Comparison of ENCODE assay signal across 8 cellular contexts in the genomic region with DNA sequence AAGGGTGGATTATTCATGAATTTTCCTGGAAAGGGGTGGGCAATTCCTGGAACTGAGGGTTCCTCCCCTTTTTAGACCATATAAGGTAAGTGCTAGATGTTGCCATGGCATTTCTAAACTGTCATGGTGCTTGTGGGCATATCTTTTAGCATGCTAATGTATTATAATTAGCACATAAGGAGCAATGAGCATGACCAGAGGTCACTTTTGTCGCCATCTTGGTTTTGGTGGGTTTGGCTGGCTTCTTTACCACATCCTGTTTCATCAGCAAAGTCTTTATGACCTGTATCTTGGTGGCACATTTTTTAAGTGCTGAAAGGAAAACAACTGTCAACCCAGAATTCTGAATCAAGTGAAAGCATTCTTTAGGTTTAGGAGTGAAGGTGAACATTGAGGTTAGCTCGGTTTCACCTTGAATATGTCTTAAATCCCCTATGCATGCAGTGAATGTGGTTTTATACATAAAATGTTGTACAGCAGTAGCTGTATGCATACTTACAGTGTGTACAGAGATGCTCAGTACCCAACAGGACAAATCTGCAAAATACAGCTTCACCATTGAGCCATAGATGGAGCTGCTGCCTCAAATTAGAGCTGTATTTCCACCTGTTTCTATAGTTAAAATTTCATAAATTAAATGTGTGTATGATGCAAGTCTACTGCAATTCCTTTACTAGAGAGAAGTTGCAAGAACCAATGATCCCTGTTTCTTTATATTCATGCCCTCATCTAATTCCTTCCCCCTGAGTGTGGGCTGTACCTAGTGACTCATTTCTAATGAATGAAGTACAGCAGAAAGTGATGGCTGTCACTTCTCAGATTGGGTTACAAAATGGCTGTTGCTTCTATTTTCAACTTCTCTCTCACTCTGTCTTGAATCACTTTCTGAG. TPM values are rescaled to one million over a fixed set of nuclear protein-coding genes. Genes with fewer than 3 reads are reported as not detected.
DNase-seq lines count a peak whose midpoint lies in the region; ATAC-seq and TF ChIP-seq lines count a peak whose summit lies in the region.

No MANE protein-coding gene starts in this region.

- H3K27ac ChIP-seq in neutrophil, result peak overlapping the region; percentile 33
- H3K27ac ChIP-seq in spleen, result no peak overlapping the region

- 56 to 72% (median 64%) methylated on average over 2 of the region's 2 CpGs for WGBS in spleen, 5 donors

- intact Hi-C loops in spleen (cut with DNase I; ENCODE audit: low total_unique reads), result no loop called here

- in situ Hi-C loops in astrocyte of the spinal cord (cut with HindIII; ENCODE audit: low sequenced_read_pairs), result no loop called here

- H3K4me1 ChIP-seq in neutrophil (ENCODE audit: control insufficient read depth in 1 of 2, insufficient read depth in 1 of 2, low read depth in 1 of 2, low read length in 1 of 2), result peaks cover 16% of the 10 kb centered on the region in 2 experiments
- H3K4me1 ChIP-seq in spleen, result peaks cover 0 to 7% (median 2%) of the 10 kb centered on the region in 6 donors

- TF ChIP-seq CTCF in NB4 (IDR thresholded peaks at IDR 0.05; ENCODE audit: low read depth, low read length) (no peak), astrocyte of the spinal cord (IDR thresholded peaks at IDR 0.05; ENCODE audit: low read depth, low read length) (peak; percentile 33), neutrophil (IDR thresholded peaks at IDR 0.05) (no peak), spleen (IDR thresholded peaks at IDR 0.05 in 8 of 11, conservative IDR thresholded peaks at IDR 0.05 in 3 of 11) (no peak)

- H3K36me3 ChIP-seq in neutrophil (no peaks in the 10 kb centered on the region), spleen (no peaks in the 10 kb centered on the region)

- H3K4me3 ChIP-seq in NB4 (ENCODE audit: low read depth, low read length), result no peak overlapping the region
- no peak overlapping the region for H3K4me3 ChIP-seq in astrocyte of the spinal cord (ENCODE audit: low read depth, low read length)
- H3K4me3 ChIP-seq in neutrophil (ENCODE audit: low read depth in 1 of 2, low read length in 1 of 2), result no peak overlapping the region
- no peak overlapping the region for H3K4me3 ChIP-seq in spleen

- peak; percentile 98 for DNase-seq in EH (ENCODE audit: low read depth)
- peak; percentile 82 for DNase-seq in NB4 (ENCODE audit: low read depth)
- DNase-seq in astrocyte of the spinal cord (ENCODE audit: low read depth, low spot score), result peak; percentile 93
- DNase-seq in SKM-1 (lab: John Stamatoyannopoulos, UW; ENCODE audit: unreplicated experiment), result no peak
- DNase-seq in spleen, result no peak

- ATAC-seq in HG03196 (IDR thresholded peaks at IDR 0.05; ENCODE audit: unreplicated experiment), result no peak
- no peak for ATAC-seq in HG03378 (IDR thresholded peaks at IDR 0.05; ENCODE audit: unreplicated experiment)

- H3K27me3 ChIP-seq in neutrophil (no peaks in the 10 kb centered on the region), spleen (replicated peaks in 1 of 7) (peaks cover 0 to 15% (median 0%) of the 10 kb centered on the region in 7 donors)

- H3K9me3 ChIP-seq in neutrophil (no peaks in the 10 kb centered on the region), spleen (peaks cover 0 to 5% (median 0%) of the 10 kb centered on the region in 8 donors)

- no peak for TF ChIP-seq POLR2A in NB4 (IDR thresholded peaks at IDR 0.05; ENCODE audit: extremely low read depth, insufficient read length)
- no peak for TF ChIP-seq POLR2A in spleen (IDR thresholded peaks at IDR 0.05)

RNA-seq across cellular contexts. Expression of a gene that starts 25.3 kb away (rescaled TPM):
- total RNA-seq in spleen, result not detected
- not detected for polyA plus RNA-seq in spleen

RNA-seq across cellular contexts. Expression of a gene that starts 55.6 kb away (rescaled TPM):
- total RNA-seq in spleen, result 10 to 100 TPM; 10.2 to 18.4 (median 15.9) TPM
- polyA plus RNA-seq in spleen, result 1 to 10 TPM; 2.0 to 6.1 (median 3.5) TPM

RNA-seq across cellular contexts. Expression of a gene that starts 58.6 kb away (rescaled TPM):
- total RNA-seq in spleen, result not detected
- polyA plus RNA-seq in spleen, result not detected

Comparison
In these comparisons a context has a peak if more than half of its experiments do, and no peak if none do; other contexts are left out.
1. DNase-seq: peak in EH (single experiment), NB4 (single experiment) and astrocyte of the spinal cord (single experiment); none in SKM-1 (single experiment) and spleen (single experiment).